ENCODE assay signal across 1 cellular context in the genomic region with DNA sequence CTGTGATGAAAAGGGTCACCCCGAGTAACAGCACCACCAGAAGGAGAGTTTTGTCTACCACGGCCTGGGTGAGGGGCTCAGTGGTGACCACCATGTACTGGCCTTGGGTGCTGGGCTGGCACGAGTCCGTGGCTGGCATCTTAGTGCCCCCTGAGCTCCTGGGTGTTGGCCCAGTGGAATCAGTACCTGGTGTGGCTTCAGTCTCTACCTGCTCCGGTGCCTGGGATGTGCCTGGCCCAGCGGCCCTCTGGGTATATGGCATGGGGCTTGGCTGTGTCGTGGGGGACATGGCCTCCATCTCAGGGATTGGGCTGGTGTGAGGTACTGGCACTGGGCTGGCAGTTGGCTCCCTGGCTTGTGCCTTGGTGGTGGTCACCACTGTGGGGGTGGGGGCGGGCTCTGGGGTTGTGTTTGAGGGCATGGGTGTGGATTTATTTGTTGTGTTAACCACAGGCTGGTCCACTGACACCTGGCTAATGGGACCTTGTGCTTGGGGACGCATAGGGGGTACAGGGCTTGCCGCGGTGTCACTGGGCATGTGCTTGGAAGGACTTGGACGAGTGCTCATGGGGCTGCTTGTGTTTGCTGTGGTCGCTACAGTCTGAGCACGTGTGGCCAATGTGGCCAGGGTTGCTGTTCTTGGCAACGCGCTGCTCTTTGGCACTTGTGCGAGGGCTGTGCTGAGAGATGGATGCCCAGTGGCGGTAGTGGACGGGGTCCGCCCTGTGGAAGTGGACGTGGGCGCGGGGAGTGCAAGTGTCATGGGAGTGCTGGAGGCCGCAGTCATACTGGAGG.
TF ChIP-seq lines count a peak whose summit lies in the region.

No MANE protein-coding gene starts in this region.

TF ChIP-seq in WTC11, 78 proteins besides CTCF, POLR2A, EP300 and RAD21 (continued from another document):
- TF ChIP-seq, protein P1, sequence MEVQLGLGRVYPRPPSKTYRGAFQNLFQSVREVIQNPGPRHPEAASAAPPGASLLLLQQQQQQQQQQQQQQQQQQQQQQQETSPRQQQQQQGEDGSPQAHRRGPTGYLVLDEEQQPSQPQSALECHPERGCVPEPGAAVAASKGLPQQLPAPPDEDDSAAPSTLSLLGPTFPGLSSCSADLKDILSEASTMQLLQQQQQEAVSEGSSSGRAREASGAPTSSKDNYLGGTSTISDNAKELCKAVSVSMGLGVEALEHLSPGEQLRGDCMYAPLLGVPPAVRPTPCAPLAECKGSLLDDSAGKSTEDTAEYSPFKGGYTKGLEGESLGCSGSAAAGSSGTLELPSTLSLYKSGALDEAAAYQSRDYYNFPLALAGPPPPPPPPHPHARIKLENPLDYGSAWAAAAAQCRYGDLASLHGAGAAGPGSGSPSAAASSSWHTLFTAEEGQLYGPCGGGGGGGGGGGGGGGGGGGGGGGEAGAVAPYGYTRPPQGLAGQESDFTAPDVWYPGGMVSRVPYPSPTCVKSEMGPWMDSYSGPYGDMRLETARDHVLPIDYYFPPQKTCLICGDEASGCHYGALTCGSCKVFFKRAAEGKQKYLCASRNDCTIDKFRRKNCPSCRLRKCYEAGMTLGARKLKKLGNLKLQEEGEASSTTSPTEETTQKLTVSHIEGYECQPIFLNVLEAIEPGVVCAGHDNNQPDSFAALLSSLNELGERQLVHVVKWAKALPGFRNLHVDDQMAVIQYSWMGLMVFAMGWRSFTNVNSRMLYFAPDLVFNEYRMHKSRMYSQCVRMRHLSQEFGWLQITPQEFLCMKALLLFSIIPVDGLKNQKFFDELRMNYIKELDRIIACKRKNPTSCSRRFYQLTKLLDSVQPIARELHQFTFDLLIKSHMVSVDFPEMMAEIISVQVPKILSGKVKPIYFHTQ (CRISPR knock-in tag; IDR thresholded peaks at IDR 0.05): no peak
- TF ChIP-seq OVOL2 (CRISPR knock-in tag; IDR thresholded peaks at IDR 0.05; ENCODE audit: borderline replicate concordance) (no peak), ZNF317 (CRISPR knock-in tag; IDR thresholded peaks at IDR 0.05; ENCODE audit: borderline replicate concordance, low read depth) (no peak)
